In the genomic region with DNA sequence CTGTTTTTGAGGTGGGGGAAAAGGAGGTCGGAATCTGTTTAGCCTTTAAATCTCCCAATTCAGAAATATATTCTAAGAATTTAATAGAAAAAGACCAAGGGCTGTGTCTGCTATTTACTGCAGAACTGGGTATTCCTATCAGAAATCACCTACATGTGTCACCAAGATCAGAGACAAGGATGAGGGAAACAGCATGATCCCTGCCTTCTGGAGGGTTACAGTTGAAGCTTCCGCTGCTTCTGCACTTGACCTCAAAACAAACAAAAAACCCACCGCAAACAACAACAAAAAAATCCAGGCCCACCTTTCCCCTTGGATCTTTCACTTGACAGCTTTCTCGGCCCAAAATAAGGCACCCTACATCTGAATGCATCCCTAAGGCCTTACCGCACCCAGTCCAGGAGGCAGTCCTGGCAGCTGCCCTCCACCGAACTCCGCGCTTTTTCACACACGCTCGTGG, we compare ENCODE assay signal across 9 cellular contexts. TPM values are rescaled to one million over a fixed set of nuclear protein-coding genes. Genes with fewer than 3 reads are reported as not detected.
DNase-seq lines count a peak whose midpoint lies in the region; ATAC-seq, FAIRE-seq and TF ChIP-seq lines count a peak whose summit lies in the region.
"Had no signal": no experiment of that assay in that cellular context is flagged by ENCODE, and none has a peak within 500 bp of the region (broad histone marks: within the 10 kb centered on the region; RNA-seq: fewer than 3 reads in every experiment).

No MANE protein-coding gene starts in this region.

- DNase-seq in activated naive CD4-positive, alpha-beta T cell (lab: John Stamatoyannopoulos, UW): no peak
- DNase-seq in NT2/D1 (ENCODE audit: low read depth, low spot score): no peak
- DNase-seq in epithelial cell of prostate (ENCODE audit: low read depth, low spot score): no peak
- no peak for DNase-seq in pancreas
- no peak for DNase-seq in stimulated activated CD4-positive, alpha-beta T cell treated with anti-CD3 and anti-CD28 coated beads, Interleukin-4, amount 100 ng/mL, for 1 hour
- DNase-seq in 8988T: no peak

- H3K36me3 ChIP-seq in NT2/D1 (ENCODE audit: insufficient read depth, insufficient read length, low read length) (no peaks in the 10 kb centered on the region), pancreas (no peaks in the 10 kb centered on the region)

- 16 to 21% methylated on average over 9 to 10 of the region's 10 CpGs for WGBS in pancreas, 2 donors

- no peak for TF ChIP-seq CTCF in pancreas (IDR thresholded peaks at IDR 0.05)

- peaks cover 43% of the 10 kb centered on the region for H3K27me3 Mint-ChIP-seq in activated naive CD4-positive, alpha-beta T cell treated with anti-CD3 and anti-CD28 coated beads, Interleukin-2, amount 50 U/mL, for 24 hours

- no peak for FAIRE-seq in pancreas (lab: Jason Lieb, UNC)
- FAIRE-seq: GM18507 had no signal

- no peaks in the 10 kb centered on the region for H3K4me1 ChIP-seq in NT2/D1 (ENCODE audit: insufficient read depth, insufficient read length)
- H3K4me1 ChIP-seq in pancreas: no peaks in the 10 kb centered on the region

- no peaks in the 10 kb centered on the region for H3K9me3 Mint-ChIP-seq in activated naive CD4-positive, alpha-beta T cell treated with anti-CD3 and anti-CD28 coated beads, Interleukin-2, amount 50 U/mL, for 24 hours

- H3K27me3 ChIP-seq in NT2/D1 (ENCODE audit: insufficient read depth, insufficient read length): peaks cover 14% of the 10 kb centered on the region
- H3K27me3 ChIP-seq in pancreas: no peaks in the 10 kb centered on the region

- H3K4me3 Mint-ChIP-seq in activated naive CD4-positive, alpha-beta T cell treated with anti-CD3 and anti-CD28 coated beads, Interleukin-2, amount 50 U/mL, for 24 hours: peak overlapping the region; percentile 72

- H3K4me3 ChIP-seq in NT2/D1 (ENCODE audit: insufficient read length, low read depth): peak overlapping the region; percentile 40
- peak overlapping the region; percentile 63 to 82 (median 74) for H3K4me3 ChIP-seq in pancreas

- ATAC-seq in pancreas (peak; percentile 14 to 40 (median 14)), GM21528 (IDR thresholded peaks at IDR 0.05; ENCODE audit: low FRiP score, unreplicated experiment) (no peak)

- H3K9me3 ChIP-seq in NT2/D1 (ENCODE audit: insufficient read depth, low read length): no peaks in the 10 kb centered on the region
- no peaks in the 10 kb centered on the region for H3K9me3 ChIP-seq in pancreas

- intact Hi-C loops in pancreas (cut with DNase I): no loop called here

- no peaks in the 10 kb centered on the region for H3K36me3 Mint-ChIP-seq in activated naive CD4-positive, alpha-beta T cell treated with anti-CD3 and anti-CD28 coated beads, Interleukin-2, amount 50 U/mL, for 24 hours

- H3K4me1 Mint-ChIP-seq in activated naive CD4-positive, alpha-beta T cell treated with anti-CD3 and anti-CD28 coated beads, Interleukin-2, amount 50 U/mL, for 24 hours: peaks cover 7% of the 10 kb centered on the region

- H3K9ac ChIP-seq in NT2/D1 (ENCODE audit: insufficient read length, low read depth): peak overlapping the region; percentile 64

- H3K27ac ChIP-seq in epithelial cell of prostate (peak overlapping the region; percentile 73), pancreas (peak overlapping the region in 3 of 4 donors; percentile 35 to 85 (median 83))

- no peak overlapping the region for H3K27ac Mint-ChIP-seq in activated naive CD4-positive, alpha-beta T cell treated with anti-CD3 and anti-CD28 coated beads, Interleukin-2, amount 50 U/mL, for 24 hours

RNA-seq across cellular contexts. Expression of a gene that starts 0.8 kb away (rescaled TPM):
- 10 to 100 TPM; 17.6 to 48.3 (median 29.6) TPM for total RNA-seq in pancreas
- 1 to 10 TPM; 4.5 to 7.6 TPM for polyA plus RNA-seq in pancreas
